In genomic region chr9:125558453-125559084, GRCh38 we compare ENCODE assay signal across 8 cellular contexts.
DNase-seq lines count a peak whose midpoint lies in the region; TF ChIP-seq lines count a peak whose summit lies in the region.

No MANE protein-coding gene starts in this region.

- H3K36me3 Mint-ChIP-seq in brain = peaks cover 18% of the 10 kb centered on the region
- H3K36me3 Mint-ChIP-seq in immature natural killer cell = peaks cover 0 to 3% (median 3%) of the 10 kb centered on the region in 3 donors

- POLR2A ChIA-PET in AG04449 (lab: Yijun Ruan, JAX) = no interaction called here

- peak overlapping the region in 4 of 5 experiments; percentile 65 to 89 (median 73) for H3K27ac Mint-ChIP-seq in brain
- H3K27ac Mint-ChIP-seq in immature natural killer cell = no peak overlapping the region

- H3K4me3 Mint-ChIP-seq in brain = no peak overlapping the region
- no peak overlapping the region for H3K4me3 Mint-ChIP-seq in immature natural killer cell

- no peak for DNase-seq in AG04449 (ENCODE audit: low read depth, low spot score)
- peak; percentile 39 for DNase-seq in GM19238 (ENCODE audit: insufficient read length, low spot score)
- peak; percentile 9 to 44 for DNase-seq in NCI-H1930 (lab: John Stamatoyannopoulos, UW)
- DNase-seq in T1000 (lab: John Stamatoyannopoulos, UW) = peak; percentile 34
- peak; percentile 36 to 52 (median 46) for DNase-seq in immature natural killer cell
- peak; percentile 12 to 29 for DNase-seq in stimulated activated CD4-positive, alpha-beta T cell treated with anti-CD3 and anti-CD28 coated beads, Interleukin-15, amount 100 ng/mL, for 48 hours (ENCODE audit: low read depth in 2 of 2)
- DNase-seq in cerebellum (ENCODE audit: low spot score) = no peak

- H3K4me1 Mint-ChIP-seq in brain = peaks cover 33% of the 10 kb centered on the region
- peaks cover 13 to 15% of the 10 kb centered on the region in 2 donors for H3K4me1 Mint-ChIP-seq in immature natural killer cell

- H3K9me3 Mint-ChIP-seq in brain = no peaks in the 10 kb centered on the region
- no peaks in the 10 kb centered on the region for H3K9me3 Mint-ChIP-seq in immature natural killer cell

- peak; percentile 74 for TF ChIP-seq CTCF in AG04449 (IDR thresholded peaks at IDR 0.05; ENCODE audit: insufficient read depth, low read length, missing control alignments)
- peak; percentile 69 to 74 for TF ChIP-seq CTCF in brain (conservative IDR thresholded peaks at IDR 0.05)

- no peak overlapping the region for H3K4me3 ChIP-seq in AG04449 (ENCODE audit: low read depth, low read length)

- CTCF ChIA-PET in AG04449 (lab: Yijun Ruan, JAX) = interaction anchor here (0.6 to 3.4 kb wide), 57 partner anchors 9 to 1271 kb away, joined by 3 to 36 read pairs (median 4); partner anchors contain the start of gene MAPKAP1

- H3K27me3 Mint-ChIP-seq in brain = no peaks in the 10 kb centered on the region
- H3K27me3 Mint-ChIP-seq in immature natural killer cell (ENCODE audit: low read depth in 3 of 3) = peaks cover 0 to 2% (median 0%) of the 10 kb centered on the region in 3 donors

Comparison
In these comparisons a context has a peak if more than half of its experiments do, and no peak if none do; other contexts are left out.
1. DNase-seq: peak in GM19238 (single experiment), NCI-H1930 (2 of 2), T1000 (single experiment), immature natural killer cell (3 of 3) and stimulated activated CD4-positive, alpha-beta T cell treated with anti-CD3 and anti-CD28 coated beads, Interleukin-15, amount 100 ng/mL, for 48 hours (2 of 2); none in AG04449 (single experiment) and cerebellum (single experiment).
2. H3K27ac Mint-ChIP-seq: peak in brain (4 of 5); none in immature natural killer cell (0 of 6).